8 cellular contexts compared by ENCODE assay signal in the genomic region with DNA sequence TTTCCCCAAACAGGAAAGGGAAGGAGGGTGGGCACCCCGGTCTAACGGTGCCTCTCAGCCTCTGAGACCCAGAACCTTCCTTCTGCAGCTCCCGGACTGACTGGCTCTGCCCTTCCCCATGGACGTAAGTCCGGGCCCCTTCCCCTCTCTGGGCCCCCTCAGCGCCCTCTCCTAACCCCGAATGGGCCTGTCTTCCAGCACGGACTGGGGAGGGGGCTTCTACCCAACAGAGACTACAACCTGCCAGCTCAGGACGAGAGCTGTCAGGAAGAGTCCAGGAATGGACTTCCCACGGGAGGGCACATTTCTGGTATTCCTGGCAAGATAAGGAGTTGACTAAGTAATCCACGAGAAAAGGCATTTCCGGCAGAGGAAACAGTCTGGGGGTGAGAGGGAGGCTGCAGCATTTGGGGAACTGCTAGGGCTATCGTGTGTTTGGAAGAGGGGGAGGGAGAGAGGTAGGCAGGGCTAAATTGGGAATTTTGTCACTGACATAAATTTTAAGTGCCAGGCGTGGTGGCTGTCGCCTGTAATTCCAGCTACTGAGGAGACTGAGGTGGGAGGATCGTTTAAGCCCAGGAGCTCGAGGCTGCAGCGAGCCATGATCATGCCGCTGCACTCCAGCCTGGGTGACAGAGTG. TPM values are rescaled to one million over a fixed set of nuclear protein-coding genes. Genes with fewer than 3 reads are reported as not detected.
DNase-seq lines count a peak whose midpoint lies in the region; ATAC-seq, FAIRE-seq and TF ChIP-seq lines count a peak whose summit lies in the region.

No MANE protein-coding gene starts in this region.

- H3K4me1 ChIP-seq in GM23248 (ENCODE audit: insufficient read depth) (peaks cover 15% of the 10 kb centered on the region), pancreas (peaks cover 11 to 15% (median 13%) of the 10 kb centered on the region in 3 donors)

- H3K4me2 ChIP-seq in GM23248 (ENCODE audit: unreplicated experiment) = peak overlapping the region; percentile 96
- H3K4me2 ChIP-seq in SU-DHL-6 (ENCODE audit: low read depth, low read length, poor library complexity, severe bottlenecking) = peak overlapping the region; percentile 97

- no peaks in the 10 kb centered on the region for H4K20me1 ChIP-seq in GM23248 (ENCODE audit: insufficient read depth)
- no peaks in the 10 kb centered on the region for H4K20me1 ChIP-seq in SU-DHL-6 (ENCODE audit: low read depth, low read length)

- in situ Hi-C loops in GM23248 (cut with MboI) = no loop called here

- DNase-seq in AG08395 (ENCODE audit: low spot score) (peak; percentile 62), GM23248 (peak; percentile 77), fibroblast of mammary gland (ENCODE audit: low read depth) (no peak), pancreas (no peak), globus pallidus (ENCODE audit: low spot score) (no peak), superior temporal gyrus (ENCODE audit: extremely low spot score) (no peak)

- H3K36me3 ChIP-seq in GM23248 (ENCODE audit: low read depth) (no peaks in the 10 kb centered on the region), SU-DHL-6 (ENCODE audit: low read length) (no peaks in the 10 kb centered on the region), pancreas (no peaks in the 10 kb centered on the region)

- 0 to 2% methylated on average over 18 to 19 of the region's 19 CpGs for WGBS in GM23248 (ENCODE audit: low coverage in 1 of 2, low lambda C conversion rate in 2 of 2, missing lambda C conversion rate in 2 of 2), 2 experiments
- WGBS in pancreas, 2 donors = 7 to 10% methylated on average over 18 to 19 of the region's 19 CpGs

- ATAC-seq in pancreas = peak in 2 of 4 donors; percentile 7 to 12
- ATAC-seq in activated CD4-positive, CD25-positive, alpha-beta regulatory T cell treated with anti-CD3 and anti-CD28 coated beads, Interleukin-2, amount 50 U/mL, for 24 hours = no peak

- no peak for FAIRE-seq in pancreas (lab: Jason Lieb, UNC)

- H3K9me2 ChIP-seq in GM23248 (ENCODE audit: insufficient read depth) = no peaks in the 10 kb centered on the region
- H3K9me2 ChIP-seq in SU-DHL-6 (replicated peaks; ENCODE audit: insufficient read depth, low read length) = no peaks in the 10 kb centered on the region

- H3K9me3 ChIP-seq in GM23248 (ENCODE audit: low read depth) (no peaks in the 10 kb centered on the region), SU-DHL-6 (ENCODE audit: insufficient read depth, low read length) (no peaks in the 10 kb centered on the region), pancreas (no peaks in the 10 kb centered on the region)

- TF ChIP-seq CTCF in SU-DHL-6 (IDR thresholded peaks at IDR 0.05; ENCODE audit: insufficient read depth, low read length, poor library complexity, severe bottlenecking) (no peak), fibroblast of mammary gland (conservative IDR thresholded peaks at IDR 0.05; ENCODE audit: control insufficient read depth, insufficient read depth, low read depth, low read length) (no peak), pancreas (IDR thresholded peaks at IDR 0.05) (no peak)

- H3F3A ChIP-seq in GM23248 (ENCODE audit: insufficient read depth) (peaks cover 13% of the 10 kb centered on the region; the same call in 1 of the 2 replicates), SU-DHL-6 (ENCODE audit: insufficient read depth) (no peaks in the 10 kb centered on the region; the same call in 1 of the 2 replicates)

- H3K27me3 ChIP-seq in GM23248 (replicated peaks; ENCODE audit: insufficient read depth) (no peaks in the 10 kb centered on the region), SU-DHL-6 (ENCODE audit: low read length) (no peaks in the 10 kb centered on the region), pancreas (no peaks in the 10 kb centered on the region)

- H3K27ac ChIP-seq in GM23248 (peak overlapping the region; percentile 51), SU-DHL-6 (ENCODE audit: low read depth, low read length) (no peak overlapping the region), pancreas (peak overlapping the region in 2 of 4 donors; percentile 19 to 44)

- H3K4me3 ChIP-seq in GM23248 = peak overlapping the region; percentile 85
- peak overlapping the region; percentile 65 for H3K4me3 ChIP-seq in SU-DHL-6 (ENCODE audit: insufficient read depth, low read length, poor library complexity, severe bottlenecking)
- peak overlapping the region; percentile 68 for H3K4me3 ChIP-seq in fibroblast of mammary gland (ENCODE audit: control insufficient read depth, low read depth, low read length)
- peak overlapping the region; percentile 25 to 75 (median 61) for H3K4me3 ChIP-seq in pancreas

- intact Hi-C loops in pancreas (cut with DNase I) = no loop called here

- peaks cover 9% of the 10 kb centered on the region; the same call in 1 of the 2 replicates for H3K79me2 ChIP-seq in GM23248 (ENCODE audit: insufficient read depth)
- no peaks in the 10 kb centered on the region for H3K79me2 ChIP-seq in SU-DHL-6 (ENCODE audit: insufficient read depth, low read length)

- peak overlapping the region; percentile 76 for H3K9ac ChIP-seq in GM23248
- peak overlapping the region; percentile 70 for H3K9ac ChIP-seq in SU-DHL-6 (ENCODE audit: low read length)

- H2AFZ ChIP-seq in GM23248 (peak overlapping the region; percentile 85), SU-DHL-6 (ENCODE audit: low read depth, low read length, severe bottlenecking) (peak overlapping the region; percentile 89)

RNA-seq across cellular contexts. Expression of gene ALDOA, which starts 12.1 kb away (rescaled TPM):
- total RNA-seq in GM23248 (2014; rRNA removed; shearing (Covaris generic)) = 1,441 and 1,602 TPM in 2 replicates
- polyA plus RNA-seq in GM23248 (2016; fragmentation: Nextera tagmentation; extraction: Ambion mirVana) = 2,742 and 2,900 TPM in 2 replicates
- 100 to 1,000 TPM; 234 to 425 (median 329) TPM for total RNA-seq in pancreas
- 100 to 1,000 TPM; 304 to 349 TPM for polyA plus RNA-seq in pancreas

RNA-seq across cellular contexts. Expression of gene PPP4C, which starts 22.3 kb away (rescaled TPM):
- total RNA-seq in GM23248 (2014; rRNA removed; shearing (Covaris generic)) = 135 and 168 TPM in 2 replicates
- polyA plus RNA-seq in GM23248 (2016; fragmentation: Nextera tagmentation; extraction: Ambion mirVana) (205 and 210 TPM in 2 replicates), pancreas (10 to 100 TPM; 47.2 to 53.7 TPM)
- 10 to 100 TPM; 21.7 to 43.2 (median 27.1) TPM for total RNA-seq in pancreas

RNA-seq across cellular contexts. Expression of gene TLCD3B, which starts 22.4 kb away (rescaled TPM):
- not detected in 2 replicates for total RNA-seq in GM23248 (2014; rRNA removed; shearing (Covaris generic))
- polyA plus RNA-seq in GM23248 (2016; fragmentation: Nextera tagmentation; extraction: Ambion mirVana) = 0.13 TPM in 1 of 2 replicates, not detected in the other
- under 1 TPM in 3 of 6 donors, not detected in 3; 0.20 to 0.28 (median 0.24) TPM for total RNA-seq in pancreas
- polyA plus RNA-seq in pancreas = 1 to 10 TPM in 1 of 2 donors, under 1 TPM in 1; 0.95 to 2.1 TPM

RNA-seq across cellular contexts. Expression of gene C16orf92, which starts 30.5 kb away (rescaled TPM):
- not detected in 2 replicates for total RNA-seq in GM23248 (2014; rRNA removed; shearing (Covaris generic))
- not detected in 2 replicates for polyA plus RNA-seq in GM23248 (2016; fragmentation: Nextera tagmentation; extraction: Ambion mirVana)
- not detected for total RNA-seq in pancreas
- not detected for polyA plus RNA-seq in pancreas

RNA-seq across cellular contexts. Expression of gene TBX6, which starts 38.2 kb away (rescaled TPM):
- total RNA-seq in GM23248 (2014; rRNA removed; shearing (Covaris generic)) = 0.11 TPM in 1 of 2 replicates, not detected in the other
- polyA plus RNA-seq in GM23248 (2016; fragmentation: Nextera tagmentation; extraction: Ambion mirVana) (0.13 and 0.20 TPM in 2 replicates), pancreas (1 to 10 TPM; 2.3 to 3.6 TPM)
- total RNA-seq in pancreas = 1 to 10 TPM; 1.3 to 3.0 (median 1.7) TPM

Comparison
In these comparisons a context has a peak if more than half of its experiments do, and no peak if none do; other contexts are left out.
1. DNase-seq: peak in AG08395 (single experiment) and GM23248 (single experiment); none in fibroblast of mammary gland (single experiment), pancreas (0 of 6), globus pallidus (single experiment) and superior temporal gyrus (single experiment).
2. Peak in every context shown above with its lines, with median percentiles within 50 percentile points of each other: H3K4me3 ChIP-seq.